Comparison of ENCODE assay signal across 9 cellular contexts in genomic region chr5:179061025-179061424, GRCh38. TPM values are rescaled to one million over a fixed set of nuclear protein-coding genes. Genes with fewer than 3 reads are reported as not detected.
DNase-seq lines count a peak whose midpoint lies in the region; ATAC-seq and TF ChIP-seq lines count a peak whose summit lies in the region.
"Had no signal": no experiment of that assay in that cellular context is flagged by ENCODE, and none has a peak within 500 bp of the region (broad histone marks: within the 10 kb centered on the region; RNA-seq: fewer than 3 reads in every experiment).

No MANE protein-coding gene starts in this region.

- peak overlapping the region; percentile 89 for H3K4me3 Mint-ChIP-seq in T-helper 2 cell treated with Interferon-gamma antibody and Interleukin-4, amounts not matched to agents 5 μg/mL and 100 μg/mL, for 36 hours

- H3K27ac Mint-ChIP-seq in T-helper 2 cell treated with Interferon-gamma antibody and Interleukin-4, amounts not matched to agents 5 μg/mL and 100 μg/mL, for 36 hours = peak overlapping the region; percentile 60

- peaks cover 65% of the 10 kb centered on the region for H3K9me3 Mint-ChIP-seq in T-helper 2 cell treated with Interferon-gamma antibody and Interleukin-4, amounts not matched to agents 5 μg/mL and 100 μg/mL, for 36 hours

- ATAC-seq in lung (ENCODE audit: insufficient read depth, low FRiP score) = no peak
- no peak for ATAC-seq in HG03520 (IDR thresholded peaks at IDR 0.05; ENCODE audit: unreplicated experiment)

- intact Hi-C loops in breast epithelium (cut with DNase I; ENCODE audit: low total_unique reads) = no loop called here

- no peak for TF ChIP-seq CTCF in breast epithelium (IDR thresholded peaks at IDR 0.05)
- no peak for TF ChIP-seq CTCF in lung (IDR thresholded peaks at IDR 0.05; ENCODE audit: control extremely low read depth, extremely low read depth)

- H3K4me1 ChIP-seq in breast epithelium = peaks cover 0 to 9% of the 10 kb centered on the region in 2 donors
- peaks cover 7% of the 10 kb centered on the region in 2 donors for H3K4me1 ChIP-seq in lung (ENCODE audit: control insufficient read depth in 2 of 2, insufficient read depth in 2 of 2, low read length in 2 of 2)

- H3K9me3 ChIP-seq in breast epithelium = peaks cover 13 to 26% of the 10 kb centered on the region in 2 donors
- peaks cover 0 to 15% of the 10 kb centered on the region in 2 donors for H3K9me3 ChIP-seq in lung (ENCODE audit: control insufficient read depth in 2 of 2, insufficient read depth in 1 of 2, low read length in 1 of 2)

- H3K27ac ChIP-seq in breast epithelium (peak overlapping the region in 1 of 2 donors; percentile 70), lung (ENCODE audit: low read depth in 1 of 2, low read length in 1 of 2) (no peak overlapping the region), substantia nigra (ENCODE audit: low read depth, low read length, poor library complexity, severe bottlenecking) (peak overlapping the region; percentile 75)

- H3K27me3 ChIP-seq in breast epithelium (peaks cover 0 to 5% of the 10 kb centered on the region in 2 donors), lung (ENCODE audit: control insufficient read depth, insufficient read depth) (no peaks in the 10 kb centered on the region)

- DNase-seq in T-helper 2 cell treated with Interferon-gamma antibody and Interleukin-4, amounts not matched to agents 5 μg/mL and 100 μg/mL, for 36 hours (ENCODE audit: low spot score) = no peak
- DNase-seq in T-helper 2 cell (no peak), breast epithelium (ENCODE audit: low spot score in 2 of 2) (no peak), lung (ENCODE audit: low spot score) (no peak), substantia nigra (lab: John Stamatoyannopoulos, UW) (peak in 2 of 49 donors; percentile 7 to 28), occipital lobe (lab: John Stamatoyannopoulos, UW) (no peak), foreskin melanocyte (no peak)

- H3K27me3 Mint-ChIP-seq in T-helper 2 cell treated with Interferon-gamma antibody and Interleukin-4, amounts not matched to agents 5 μg/mL and 100 μg/mL, for 36 hours (ENCODE audit: low read depth) = no peaks in the 10 kb centered on the region

- H3K36me3 Mint-ChIP-seq in T-helper 2 cell treated with Interferon-gamma antibody and Interleukin-4, amounts not matched to agents 5 μg/mL and 100 μg/mL, for 36 hours (ENCODE audit: low read depth) = peaks cover 37% of the 10 kb centered on the region

- WGBS in lung, 2 donors = 82 to 87% methylated on average over 19 of the region's 19 CpGs

- peaks cover 6% of the 10 kb centered on the region for H3K4me1 Mint-ChIP-seq in T-helper 2 cell treated with Interferon-gamma antibody and Interleukin-4, amounts not matched to agents 5 μg/mL and 100 μg/mL, for 36 hours (ENCODE audit: low read depth)

- no peaks in the 10 kb centered on the region for H3K36me3 ChIP-seq in breast epithelium
- peaks cover 2 to 4% of the 10 kb centered on the region in 2 donors for H3K36me3 ChIP-seq in lung (ENCODE audit: control insufficient read depth in 2 of 2, insufficient read depth in 2 of 2, low read length in 2 of 2)

- TF ChIP-seq POLR2A in breast epithelium (IDR thresholded peaks at IDR 0.05) = no peak

- H3K4me3 ChIP-seq in breast epithelium (peak overlapping the region; percentile 78 to 92 (median 89)), lung (peak overlapping the region; percentile 87)

RNA-seq across cellular contexts. Expression of gene ZNF354C, which starts 0.9 kb away (rescaled TPM):
- total RNA-seq in breast epithelium (10 to 100 TPM in 1 of 3 donors, 1 to 10 TPM in 2; 7.4 to 11.6 (median 8.2) TPM), lung (10 to 100 TPM in 1 of 2 donors, 1 to 10 TPM in 1; 3.9 to 15.8 TPM), occipital lobe (59.6 TPM)
- 1 to 10 TPM; 1.2 to 1.3 TPM for polyA plus RNA-seq in lung
- total RNA-seq: A172 had no signal

RNA-seq across cellular contexts. Expression of gene ZNF879, which starts 37.4 kb away (rescaled TPM):
- total RNA-seq in breast epithelium = 10 to 100 TPM in 1 of 3 donors, 1 to 10 TPM in 2; 4.8 to 13.8 (median 7.9) TPM
- 1 to 10 TPM; 3.8 to 5.2 TPM for total RNA-seq in lung
- 1 to 10 TPM; 1.4 to 1.8 TPM for polyA plus RNA-seq in lung
- total RNA-seq in occipital lobe = 18.1 TPM
- total RNA-seq: A172 had no signal
